In the genomic region with DNA sequence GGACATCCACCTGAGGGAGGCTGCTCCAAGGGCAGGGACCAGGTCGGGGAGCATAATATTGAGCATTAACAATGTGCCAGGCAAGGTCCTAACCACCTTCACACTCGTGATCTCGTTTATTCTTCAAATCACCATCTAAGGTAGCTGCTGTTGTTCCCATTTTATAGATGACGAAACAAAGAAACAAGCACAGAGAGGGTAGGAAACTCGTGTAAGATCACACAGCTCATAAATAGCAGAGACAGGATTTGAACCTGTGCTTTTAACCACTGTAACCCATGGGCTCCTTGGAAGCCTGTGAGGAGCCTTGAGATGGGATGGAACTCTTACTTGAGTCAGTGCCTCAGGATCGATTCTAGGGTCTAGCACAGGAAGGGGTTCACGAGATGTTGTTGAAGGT, we compare ENCODE assay signal across 23 cellular contexts.
DNase-seq lines count a peak whose midpoint lies in the region; ATAC-seq, FAIRE-seq and TF ChIP-seq lines count a peak whose summit lies in the region.
"Had no signal": no experiment of that assay in that cellular context is flagged by ENCODE, and none has a peak within 500 bp of the region (broad histone marks: within the 10 kb centered on the region; RNA-seq: fewer than 3 reads in every experiment).

No MANE protein-coding gene starts in this region.

- no peak overlapping the region for H3K14ac ChIP-seq in IMR-90 (replicated peaks; ENCODE audit: low read depth, low read length)

- no peak overlapping the region for H2BK120ac ChIP-seq in IMR-90 (ENCODE audit: low read depth, low read length)

- TF ChIP-seq RAD21 in HepG2 (CRISPR knock-in tag; IDR thresholded peaks at IDR 0.05) (no peak), IMR-90 (IDR thresholded peaks at IDR 0.05; ENCODE audit: low read length) (no peak)

- 8% methylated on average over 6 of the region's 7 CpGs for WGBS in HepG2 (ENCODE audit: low lambda C conversion rate)
- 53% methylated on average over 6 of the region's 7 CpGs for WGBS in right lobe of liver (ENCODE audit: insufficient coverage, low coverage, low lambda C conversion rate, missing lambda C conversion rate)
- 40% methylated on average over 1 of the region's 7 CpGs; no CpG with 5 or more reads in 1 of the 2 experiments for WGBS in IMR-90 (ENCODE audit: extremely low coverage in 2 of 2, insufficient read length in 1 of 2), 2 experiments

- no peak overlapping the region for H3K56ac ChIP-seq in IMR-90 (ENCODE audit: extremely low read depth, insufficient read depth, low read length)

- H3K4me3 ChIP-seq in HepG2 (replicated peaks in 1 of 3; ENCODE audit: insufficient read depth in 1 of 3, low read depth in 2 of 3, low read length in 3 of 3) (no peak overlapping the region), right lobe of liver (no peak overlapping the region), IMR-90 (ENCODE audit: insufficient read depth, low read depth, low read length) (no peak overlapping the region), bronchial epithelial cell (ENCODE audit: low read depth, low read length) (no peak overlapping the region)
- H3K4me3 ChIP-seq: BLaER1 had no signal

- peaks cover 7% of the 10 kb centered on the region for H3K9me1 ChIP-seq in IMR-90 (ENCODE audit: insufficient read depth, low read length)

- POLR2A ChIA-PET in HepG2 (lab: Yijun Ruan, JAX), result no interaction called here
- POLR2A ChIA-PET in IMR-90 (lab: Charles Lee; ENCODE audit: unreplicated experiment), result no interaction called here

- no peak overlapping the region for H2AK5ac ChIP-seq in IMR-90 (ENCODE audit: low read depth, low read length)

- no peak overlapping the region for H2BK20ac ChIP-seq in IMR-90 (ENCODE audit: low read depth, low read length)

- H4K5ac ChIP-seq in IMR-90 (ENCODE audit: low read depth, low read length), result no peak overlapping the region

- H2BK5ac ChIP-seq in IMR-90 (ENCODE audit: low read depth, low read length, poor library complexity, severe bottlenecking), result no peak overlapping the region

- no peak for ATAC-seq in HepG2
- ATAC-seq in right lobe of liver, result no peak
- no peak for ATAC-seq in IMR-90 (ENCODE audit: low read depth)
- no peak for ATAC-seq in stimulated activated naive B cell treated with anti-CD40 and anti-IgM and Interleukin-4, amounts not matched to agents 10 μg/mL and 1 μg/mL and 100 μg/mL, for 72 hours (replicated peaks)
- no peak for ATAC-seq in Right ventricle myocardium inferior
- ATAC-seq: CD8-positive, alpha-beta T cell had no signal

- CTCF ChIA-PET in HepG2 (lab: Yijun Ruan, JAX; ENCODE audit: low intra/inter-chr PET ratio, low total read pairs), result no interaction called here
- CTCF ChIA-PET in IMR-90 (lab: Yijun Ruan, JAX), result no interaction called here

- H4K20me1 ChIP-seq in HepG2 (ENCODE audit: insufficient read depth, low read length) (no peaks in the 10 kb centered on the region), IMR-90 (ENCODE audit: insufficient read depth, low read length) (no peaks in the 10 kb centered on the region; the same call in 1 of the 2 replicates)
- H4K20me1 ChIP-seq: BLaER1 had no signal

- BruUV-seq in HepG2 (replicated peaks; lab: Mats Ljungman, UMichigan), result no TSS peak
- BruUV-seq in IMR-90 (replicated peaks; lab: Mats Ljungman, UMichigan), result no TSS peak

- DNase-seq in HepG2 (ENCODE audit: low spot score) (no peak), right lobe of liver (no peak), IMR-90 (no peak), bronchial epithelial cell (ENCODE audit: low read depth) (no peak), T-helper 9 cell (no peak), NCI-H524 treated with DMSO at 0.1 percent for 48 hours (lab: John Stamatoyannopoulos, UW) (no peak), Right ventricle myocardium inferior (ENCODE audit: missing footprints) (no peak)
- DNase-seq in stimulated activated naive B cell treated with anti-CD40 and anti-IgM and Interleukin-4, amounts not matched to agents 10 μg/mL and 1 μg/mL and 100 μg/mL, for 72 hours, result no peak
- DNase-seq: ACHN; BE2C; C1 segment of cervical spinal cord; Caco-2; Calu3; CD4-positive, alpha-beta T cell; CD8-positive, alpha-beta T cell; DMS79 treated with DMSO at 0.1 percent for 48 hours; GF-D8 had no signal

- H3K27me3 ChIP-seq in HepG2 (ENCODE audit: control insufficient read depth in 1 of 2, insufficient read depth in 2 of 2, low read length in 2 of 2), result peaks cover 0 to 40% of the 10 kb centered on the region in 2 experiments; a peak in 3 of 5 replicates
- H3K27me3 ChIP-seq in right lobe of liver, result no peaks in the 10 kb centered on the region
- peaks cover 21% of the 10 kb centered on the region for H3K27me3 ChIP-seq in IMR-90 (ENCODE audit: control insufficient read depth, insufficient read depth, low read length)
- H3K27me3 ChIP-seq in bronchial epithelial cell (ENCODE audit: control insufficient read depth, insufficient read depth, low read length), result peaks cover 1% of the 10 kb centered on the region
- H3K27me3 ChIP-seq: BE2C, BLaER1 had no signal

- H3K9ac ChIP-seq in HepG2 (ENCODE audit: insufficient read depth, low read depth, low read length) (no peak overlapping the region), IMR-90 (ENCODE audit: low read depth, low read length) (no peak overlapping the region)
- H3K9ac ChIP-seq: BLaER1 had no signal

- H4K91ac ChIP-seq in IMR-90 (ENCODE audit: insufficient read depth, low read depth, low read length), result no peak overlapping the region

- intact Hi-C loops in HepG2 (cut with micrococcal nuclease; ENCODE audit: unreplicated experiment), result no loop called here
- intact Hi-C loops in right lobe of liver (cut with DNase I), result no loop called here
- intact Hi-C loops in IMR-90 (cut with micrococcal nuclease), result no loop called here
- intact Hi-C loops in Right ventricle myocardium inferior (cut with DNase I), result no loop called here

- H3K4me1 Mint-ChIP-seq in stimulated activated naive B cell treated with anti-CD40 and anti-IgM and Interleukin-4, amounts not matched to agents 10 μg/mL and 1 μg/mL and 100 μg/mL, for 72 hours, result no peaks in the 10 kb centered on the region
- H3K4me1 Mint-ChIP-seq: CD14-positive monocyte had no signal

- no peak overlapping the region for H4K8ac ChIP-seq in IMR-90 (ENCODE audit: low read depth in 2 of 2, low read length in 2 of 2)

- H3K27ac Mint-ChIP-seq in stimulated activated naive B cell treated with anti-CD40 and anti-IgM and Interleukin-4, amounts not matched to agents 10 μg/mL and 1 μg/mL and 100 μg/mL, for 72 hours, result peak overlapping the region; percentile 11
- H3K27ac Mint-ChIP-seq: CD14-positive monocyte; CD4-positive, alpha-beta T cell; CD8-positive, alpha-beta T cell had no signal

- peak overlapping the region; percentile 65 for H2AK9ac ChIP-seq in IMR-90 (replicated peaks; ENCODE audit: low read depth, low read length, poor library complexity)

- H2AFZ ChIP-seq in HepG2 (ENCODE audit: low read length), result no peak overlapping the region
- H2AFZ ChIP-seq in IMR-90 (replicated peaks; ENCODE audit: low read length, poor library complexity), result no peak overlapping the region

- TF ChIP-seq EP300 in HepG2 (IDR thresholded peaks at IDR 0.05; ENCODE audit: low read depth in 2 of 2, low read length in 2 of 2) (no peak), HepG2 (CRISPR knock-in tag; IDR thresholded peaks at IDR 0.05; ENCODE audit: borderline replicate concordance) (no peak)

- H3K4me2 ChIP-seq in HepG2 (ENCODE audit: low read depth, low read length) (no peak overlapping the region), IMR-90 (ENCODE audit: low read depth, low read length) (no peak overlapping the region)
- H3K4me2 ChIP-seq: BLaER1 had no signal

- H2BK15ac ChIP-seq in IMR-90 (ENCODE audit: low read depth, low read length), result no peak overlapping the region

- no peaks in the 10 kb centered on the region for H3K9me3 Mint-ChIP-seq in stimulated activated naive B cell treated with anti-CD40 and anti-IgM and Interleukin-4, amounts not matched to agents 10 μg/mL and 1 μg/mL and 100 μg/mL, for 72 hours
- H3K9me3 Mint-ChIP-seq: CD4-positive, alpha-beta T cell; CD8-positive, alpha-beta T cell had no signal

- no peaks in the 10 kb centered on the region for H3K79me1 ChIP-seq in IMR-90 (ENCODE audit: low read depth in 1 of 2, low read length in 2 of 2)

- H3K36me3 ChIP-seq in HepG2 (replicated peaks in 1 of 2; ENCODE audit: control insufficient read depth in 1 of 2, insufficient read depth in 2 of 2, low read length in 2 of 2) (no peaks in the 10 kb centered on the region), right lobe of liver (no peaks in the 10 kb centered on the region), IMR-90 (ENCODE audit: control insufficient read depth, insufficient read depth, low read length) (no peaks in the 10 kb centered on the region), bronchial epithelial cell (ENCODE audit: control insufficient read depth, insufficient read depth, low read length) (no peaks in the 10 kb centered on the region)
- H3K36me3 ChIP-seq: BE2C, BLaER1 had no signal

- in situ Hi-C loops in HepG2 (cut with HindIII; ENCODE audit: extremely low pct_ligation_motif_present, low pct_unique_long_range_greater_than_20kb), result no loop called here
- in situ Hi-C loops in IMR-90 (cut with MboI; ENCODE audit: low sequenced_read_pairs), result no loop called here

- H3K9me3 ChIP-seq in HepG2 (ENCODE audit: low read length), result no peaks in the 10 kb centered on the region
- H3K9me3 ChIP-seq in right lobe of liver, result no peaks in the 10 kb centered on the region
- peaks cover 8% of the 10 kb centered on the region for H3K9me3 ChIP-seq in IMR-90 (ENCODE audit: control insufficient read depth, insufficient read depth, low read length)
- H3K9me3 ChIP-seq: BE2C, BLaER1, Caco-2 had no signal

- H3K79me2 ChIP-seq in HepG2 (ENCODE audit: insufficient read depth, low read length), result no peaks in the 10 kb centered on the region

- H3K18ac ChIP-seq in IMR-90 (ENCODE audit: low read depth, low read length), result no peak overlapping the region

- H3K4me1 ChIP-seq in HepG2 (ENCODE audit: insufficient read depth, low read length) (peaks cover 16% of the 10 kb centered on the region), right lobe of liver (no peaks in the 10 kb centered on the region), IMR-90 (ENCODE audit: control insufficient read depth, insufficient read depth, low read length) (no peaks in the 10 kb centered on the region)
- H3K4me1 ChIP-seq: Caco-2 had no signal

- no peak overlapping the region for H3K23ac ChIP-seq in IMR-90 (ENCODE audit: low read depth, low read length)

- dilution Hi-C loops in IMR-90 (cut with HindIII; ENCODE audit: low sequenced_read_pairs, unreplicated experiment), result no loop called here

- H3K27ac ChIP-seq in HepG2 (ENCODE audit: extremely low read length, insufficient read depth, low read length) (no peak overlapping the region), right lobe of liver (no peak overlapping the region), IMR-90 (ENCODE audit: insufficient read depth, low read length) (no peak overlapping the region)
- H3K27ac ChIP-seq: 22Rv1, BLaER1 had no signal

- H3K4me3 Mint-ChIP-seq in stimulated activated naive B cell treated with anti-CD40 and anti-IgM and Interleukin-4, amounts not matched to agents 10 μg/mL and 1 μg/mL and 100 μg/mL, for 72 hours, result no peak overlapping the region
- H3K4me3 Mint-ChIP-seq: CD4-positive, alpha-beta T cell; CD8-positive, alpha-beta T cell had no signal

- no peak overlapping the region for H3K4ac ChIP-seq in IMR-90 (ENCODE audit: low read depth, low read length)

- peaks cover 32 to 37% of the 10 kb centered on the region in 2 donors for H3K27me3 Mint-ChIP-seq in stimulated activated naive B cell treated with anti-CD40 and anti-IgM and Interleukin-4, amounts not matched to agents 10 μg/mL and 1 μg/mL and 100 μg/mL, for 72 hours

- TF ChIP-seq POLR2A in HepG2 (IDR thresholded peaks at IDR 0.05; ENCODE audit: insufficient read depth in 1 of 2, low read depth in 2 of 2, low read length in 2 of 2), result no peak
- no peak for TF ChIP-seq POLR2A in right lobe of liver (IDR thresholded peaks at IDR 0.05)
- TF ChIP-seq POLR2A in IMR-90 (IDR thresholded peaks at IDR 0.05; ENCODE audit: low read depth, low read length), result no peak

- TF ChIP-seq CTCF in HepG2 (CRISPR knock-in tag; IDR thresholded peaks at IDR 0.05) (no peak), right lobe of liver (IDR thresholded peaks at IDR 0.05) (no peak), IMR-90 (conservative IDR thresholded peaks at IDR 0.05; ENCODE audit: low read depth, low read length) (no peak), bronchial epithelial cell (IDR thresholded peaks at IDR 0.05; ENCODE audit: insufficient read depth, low read length, severe bottlenecking) (no peak)

- FAIRE-seq in HepG2 (lab: Jason Lieb, UNC), result no peak
- peak; percentile 47 for FAIRE-seq in bronchial epithelial cell (lab: Jason Lieb, UNC)
- FAIRE-seq: D721Med, G401.6, GM12891 had no signal

- H3K36me3 Mint-ChIP-seq in stimulated activated naive B cell treated with anti-CD40 and anti-IgM and Interleukin-4, amounts not matched to agents 10 μg/mL and 1 μg/mL and 100 μg/mL, for 72 hours, result no peaks in the 10 kb centered on the region
- H3K36me3 Mint-ChIP-seq: CD14-positive monocyte; CD8-positive, alpha-beta T cell had no signal
